ENCODE assay signal across 18 cellular contexts in the genomic region with DNA sequence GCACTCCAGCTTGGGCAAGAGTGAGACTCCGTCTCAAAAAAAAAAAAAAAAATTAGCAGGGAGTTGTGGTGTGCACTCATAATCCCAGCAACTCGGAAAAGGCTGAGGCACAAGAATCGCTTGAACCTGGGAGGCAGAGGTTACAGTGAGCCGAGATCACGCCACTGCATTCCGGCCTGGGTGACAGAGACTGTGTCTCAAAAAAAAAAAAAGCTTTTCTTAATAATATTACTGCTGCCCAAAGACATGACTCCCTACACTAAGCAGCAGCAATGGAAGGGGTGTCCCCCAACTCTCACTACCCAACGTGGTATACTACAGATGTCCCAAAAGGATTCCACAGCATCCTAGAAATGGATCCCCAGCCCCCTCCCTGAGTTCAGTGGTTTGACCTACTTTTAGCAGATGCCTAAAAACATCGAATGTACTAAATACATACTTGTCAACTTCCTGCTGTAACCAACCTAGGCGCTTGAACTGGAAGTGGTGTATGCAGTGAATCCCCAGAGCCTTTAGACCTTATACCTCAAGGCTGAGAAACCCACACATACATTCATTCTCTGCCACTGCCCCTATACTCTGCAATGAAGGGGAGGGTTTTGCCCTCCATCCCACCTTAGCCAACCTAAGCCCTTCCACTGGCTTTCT. TPM values are rescaled to one million over a fixed set of nuclear protein-coding genes. Genes with fewer than 3 reads are reported as not detected.
DNase-seq lines count a peak whose midpoint lies in the region; ATAC-seq, FAIRE-seq and TF ChIP-seq lines count a peak whose summit lies in the region.
"Had no signal": no experiment of that assay in that cellular context is flagged by ENCODE, and none has a peak within 500 bp of the region (broad histone marks: within the 10 kb centered on the region; RNA-seq: fewer than 3 reads in every experiment).

No MANE protein-coding gene starts in this region.

- no peaks in the 10 kb centered on the region for H3K27me3 ChIP-seq in CD4-positive, alpha-beta T cell (ENCODE audit: control insufficient read depth, insufficient read depth, low read length)
- H3K27me3 ChIP-seq in small intestine (ENCODE audit: control insufficient read depth in 2 of 2, insufficient read depth in 2 of 2, low read length in 2 of 2) = no peaks in the 10 kb centered on the region
- H3K27me3 ChIP-seq: suprapubic skin had no signal

- POLR2A ChIA-PET in CD4-positive, alpha-beta T cell (lab: Charles Lee) = interaction anchor here (1.6 to 2.4 kb wide), 4 partner anchors 9 to 82 kb away, joined by 3 to 21 read pairs (median 5); a partner anchor contains a TSS
- POLR2A ChIA-PET in HEK293 (lab: Yijun Ruan, JAX) = interaction anchor here (0.6 kb wide), 1 partner anchor 38 kb away, joined by 3 read pairs; a partner anchor contains a TSS
- POLR2A ChIA-PET in activated naive CD8-positive, alpha-beta T cell treated with anti-CD3 and anti-CD28 coated beads, Interleukin-2, amount 10 ng/mL, durations not matched to agents 7 days and 5 days (lab: Charles Lee) = interaction anchor here (0.6 to 2.9 kb wide), 4 partner anchors 8 to 123 kb away, joined by 3 to 11 read pairs (median 6); a partner anchor contains a TSS

- intact Hi-C loops in CD4-positive, alpha-beta T cell (cut with DNase I, micrococcal nuclease) = loop anchor here in 1 of 2 experiments (2.0 kb wide), 1 partner anchor 15 kb away; no protein-coding TSS in a partner anchor

- WGBS in small intestine, 3 donors = 78 to 90% (median 80%) methylated on average over 9 of the region's 9 CpGs

- peak in 2 of 10 experiments; percentile 25 to 27 for DNase-seq in CD4-positive, alpha-beta T cell
- DNase-seq in activated naive CD8-positive, alpha-beta T cell treated with anti-CD3 and anti-CD28 coated beads, Interleukin-2, amount 10 ng/mL, durations not matched to agents 7 days and 5 days = no peak
- DNase-seq in small intestine (peak; percentile 54), SHP77 (lab: John Stamatoyannopoulos, UW) (no peak)
- DNase-seq: DMS79, midbrain, NCI-H2081 treated with DMSO at 0.1 percent for 48 hours, NCI-H526 treated with DMSO at 0.1 percent for 48 hours, nucleus accumbens, right cardiac atrium had no signal

- H3K36me3 ChIP-seq in HEK293 (ENCODE audit: control insufficient read depth in 2 of 2, insufficient read depth in 1 of 2, low read length in 2 of 2) (peaks cover 37 to 82% of the 10 kb centered on the region in 2 experiments), small intestine (ENCODE audit: control insufficient read depth in 2 of 2, insufficient read depth in 2 of 2, low read length in 2 of 2) (peaks cover 0 to 4% of the 10 kb centered on the region in 2 donors)

- no peaks in the 10 kb centered on the region for H3K27me3 Mint-ChIP-seq in CD4-positive, alpha-beta T cell
- H3K27me3 Mint-ChIP-seq in activated naive CD8-positive, alpha-beta T cell treated with anti-CD3 and anti-CD28 coated beads, Interleukin-2, amount 10 ng/mL, durations not matched to agents 7 days and 5 days = no peaks in the 10 kb centered on the region
- H3K27me3 Mint-ChIP-seq: B cell had no signal

- H3K4me3 ChIP-seq in HEK293 (ENCODE audit: low read depth, low read length) (no peak overlapping the region), small intestine (ENCODE audit: low read depth in 1 of 2, low read length in 2 of 2) (no peak overlapping the region)
- H3K4me3 ChIP-seq: suprapubic skin had no signal

- peaks cover 67% of the 10 kb centered on the region for H3K36me3 Mint-ChIP-seq in CD4-positive, alpha-beta T cell (ENCODE audit: low read depth)
- H3K36me3 Mint-ChIP-seq in activated naive CD8-positive, alpha-beta T cell treated with anti-CD3 and anti-CD28 coated beads, Interleukin-2, amount 10 ng/mL, durations not matched to agents 7 days and 5 days = peaks cover 22% of the 10 kb centered on the region

- no peaks in the 10 kb centered on the region for H3K9me3 Mint-ChIP-seq in CD4-positive, alpha-beta T cell
- no peaks in the 10 kb centered on the region for H3K9me3 Mint-ChIP-seq in activated naive CD8-positive, alpha-beta T cell treated with anti-CD3 and anti-CD28 coated beads, Interleukin-2, amount 10 ng/mL, durations not matched to agents 7 days and 5 days

- H3K27ac ChIP-seq in CD4-positive, alpha-beta T cell (ENCODE audit: low read depth, low read length) = peak overlapping the region; percentile 53
- H3K27ac ChIP-seq in HEK293 (ENCODE audit: extremely low read depth, low read depth, low read length) (no peak overlapping the region), small intestine (ENCODE audit: low read depth in 1 of 2, low read length in 1 of 2) (peak overlapping the region; percentile 41 to 89)
- H3K27ac ChIP-seq: suprapubic skin, VCaP had no signal

- ATAC-seq in CD4-positive, alpha-beta T cell (ENCODE audit: poor library complexity) = peak; percentile 88
- peak; percentile 85 for ATAC-seq in activated naive CD8-positive, alpha-beta T cell treated with anti-CD3 and anti-CD28 coated beads, Interleukin-2, amount 10 ng/mL, durations not matched to agents 7 days and 5 days (ENCODE audit: low read depth)
- ATAC-seq in HG03571 (IDR thresholded peaks at IDR 0.05; ENCODE audit: unreplicated experiment) = no peak
- no peak for ATAC-seq in GM19455 (IDR thresholded peaks at IDR 0.05; ENCODE audit: unreplicated experiment)
- ATAC-seq: right cardiac atrium had no signal

- peak overlapping the region; percentile 79 for H3K4me3 Mint-ChIP-seq in CD4-positive, alpha-beta T cell
- peak overlapping the region; percentile 21 for H3K4me3 Mint-ChIP-seq in activated naive CD8-positive, alpha-beta T cell treated with anti-CD3 and anti-CD28 coated beads, Interleukin-2, amount 10 ng/mL, durations not matched to agents 7 days and 5 days
- H3K4me3 Mint-ChIP-seq: B cell had no signal

- H3K9me3 ChIP-seq in CD4-positive, alpha-beta T cell (ENCODE audit: control insufficient read depth, low read length) = no peaks in the 10 kb centered on the region
- H3K9me3 ChIP-seq in HEK293 (ENCODE audit: control insufficient read depth, insufficient read depth, low read depth, low read length) (no peaks in the 10 kb centered on the region), small intestine (ENCODE audit: control insufficient read depth, low read depth) (no peaks in the 10 kb centered on the region)
- H3K9me3 ChIP-seq: suprapubic skin had no signal

- no peak for TF ChIP-seq CTCF in CD4-positive, alpha-beta T cell (IDR thresholded peaks at IDR 0.05)
- no peak for TF ChIP-seq CTCF in HEK293 (tag by site-specific recombination; IDR thresholded peaks at IDR 0.05)

- peak overlapping the region; percentile 96 for H3K27ac Mint-ChIP-seq in CD4-positive, alpha-beta T cell
- peak overlapping the region; percentile 70 for H3K27ac Mint-ChIP-seq in activated naive CD8-positive, alpha-beta T cell treated with anti-CD3 and anti-CD28 coated beads, Interleukin-2, amount 10 ng/mL, durations not matched to agents 7 days and 5 days
- H3K27ac Mint-ChIP-seq: B cell had no signal

- H3K4me1 ChIP-seq in HEK293 (ENCODE audit: control insufficient read depth, insufficient read depth, low read length) = no peaks in the 10 kb centered on the region
- no peaks in the 10 kb centered on the region for H3K4me1 ChIP-seq in small intestine (ENCODE audit: control insufficient read depth in 2 of 2, insufficient read depth in 1 of 2, low read depth in 1 of 2, low read length in 1 of 2)
- H3K4me1 ChIP-seq: suprapubic skin had no signal

- CTCF ChIA-PET in CD4-positive, alpha-beta T cell (lab: Charles Lee) = interaction anchor here (1.1 to 2.6 kb wide), 9 partner anchors 9 to 81 kb away, joined by 3 to 17 read pairs (median 5); a partner anchor contains a TSS
- CTCF ChIA-PET in HEK293 (lab: Yijun Ruan, JAX) = interaction anchor here (0.6 to 10.0 kb wide), 10 partner anchors 11 to 1264 kb away, joined by 3 to 95 read pairs (median 8); a partner anchor contains a TSS

- H3K4me1 Mint-ChIP-seq in CD4-positive, alpha-beta T cell (ENCODE audit: low read depth) = peaks cover 41% of the 10 kb centered on the region
- H3K4me1 Mint-ChIP-seq in activated naive CD8-positive, alpha-beta T cell treated with anti-CD3 and anti-CD28 coated beads, Interleukin-2, amount 10 ng/mL, durations not matched to agents 7 days and 5 days = peaks cover 20% of the 10 kb centered on the region

- no peak for FAIRE-seq in small intestine (lab: Jason Lieb, UNC)
- FAIRE-seq: RCC 7860 had no signal

RNA-seq across cellular contexts. Expression of a gene that starts 8.5 kb away (rescaled TPM):
- 10 to 100 TPM; 82.3 to 85.9 TPM for total RNA-seq in CD4-positive, alpha-beta T cell
- total RNA-seq in activated naive CD8-positive, alpha-beta T cell treated with anti-CD3 and anti-CD28 coated beads, Interleukin-2, amount 10 ng/mL, durations not matched to agents 7 days and 5 days = 10 to 100 TPM; 51.9 to 53.4 TPM
- 10 to 100 TPM; 22.4 to 82.7 (median 52.4) TPM for polyA plus RNA-seq in small intestine

RNA-seq across cellular contexts. Expression of a gene that starts 23.5 kb away (rescaled TPM):
- total RNA-seq in CD4-positive, alpha-beta T cell = 10 to 100 TPM; 32.0 to 34.6 TPM
- 10 to 100 TPM; 88.0 to 96.5 TPM for total RNA-seq in activated naive CD8-positive, alpha-beta T cell treated with anti-CD3 and anti-CD28 coated beads, Interleukin-2, amount 10 ng/mL, durations not matched to agents 7 days and 5 days
- 10 to 100 TPM; 37.3 to 96.4 (median 38.4) TPM for polyA plus RNA-seq in small intestine

RNA-seq across cellular contexts. Expression of a gene that starts 37.7 kb away (rescaled TPM):
- total RNA-seq in CD4-positive, alpha-beta T cell = 10 to 100 TPM; 10.8 TPM
- total RNA-seq in activated naive CD8-positive, alpha-beta T cell treated with anti-CD3 and anti-CD28 coated beads, Interleukin-2, amount 10 ng/mL, durations not matched to agents 7 days and 5 days = 10 to 100 TPM in 1 of 2 experiments, 1 to 10 TPM in 1; 9.4 to 10.1 TPM
- 1 to 10 TPM in 2 of 3 donors, under 1 TPM in 1; 0.67 to 1.4 (median 1.2) TPM for polyA plus RNA-seq in small intestine

RNA-seq across cellular contexts. Expression of a gene that starts 44.3 kb away (rescaled TPM):
- total RNA-seq in CD4-positive, alpha-beta T cell = 1 to 10 TPM; 1.8 to 2.7 TPM
- 1 to 10 TPM; 1.7 to 2.0 TPM for total RNA-seq in activated naive CD8-positive, alpha-beta T cell treated with anti-CD3 and anti-CD28 coated beads, Interleukin-2, amount 10 ng/mL, durations not matched to agents 7 days and 5 days
- not detected for polyA plus RNA-seq in small intestine
- total RNA-seq: B cell, cerebellum, right cardiac atrium, suprapubic skin had no signal
- polyA plus RNA-seq: right cardiac atrium had no signal

Comparison
In these comparisons a context has a peak if more than half of its experiments do, and no peak if none do; other contexts are left out.
1. ATAC-seq: peak in CD4-positive, alpha-beta T cell (single experiment) and activated naive CD8-positive, alpha-beta T cell treated with anti-CD3 and anti-CD28 coated beads, Interleukin-2, amount 10 ng/mL, durations not matched to agents 7 days and 5 days (single experiment); none in HG03571 (single experiment) and GM19455 (single experiment).